ENCODE assay signal across 1 cellular context in genomic region chr1:34925730-34926129, GRCh38.
TF ChIP-seq lines count a peak whose summit lies in the region.

No MANE protein-coding gene starts in this region.

TF ChIP-seq in neural cell, 6 proteins besides CTCF, POLR2A, EP300 and RAD21 (continued from another document):
- no peak for TF ChIP-seq REST (IDR thresholded peaks at IDR 0.05; ENCODE audit: borderline replicate concordance)
- no peak for TF ChIP-seq MXI1 (conservative IDR thresholded peaks at IDR 0.05; ENCODE audit: poor library complexity, severe bottlenecking)
- TF ChIP-seq EZH2 (IDR thresholded peaks at IDR 0.05; ENCODE audit: borderline replicate concordance, insufficient read depth, low read length, poor library complexity, severe bottlenecking) = no peak
- TF ChIP-seq SMC3 (conservative IDR thresholded peaks at IDR 0.05; ENCODE audit: poor library complexity) = no peak
